9 cellular contexts compared by ENCODE assay signal in genomic region chr6:43143235-43144124, GRCh38. TPM values are rescaled to one million over a fixed set of nuclear protein-coding genes. Genes with fewer than 3 reads are reported as not detected.
DNase-seq lines count a peak whose midpoint lies in the region; ATAC-seq and TF ChIP-seq lines count a peak whose summit lies in the region.
"Had no signal": no experiment of that assay in that cellular context is flagged by ENCODE, and none has a peak within 500 bp of the region (broad histone marks: within the 10 kb centered on the region; RNA-seq: fewer than 3 reads in every experiment).

No MANE protein-coding gene starts in this region.

- peak overlapping the region; percentile 78 for H3K27ac ChIP-seq in HUES48 (ENCODE audit: low read depth, low read length)
- H3K27ac ChIP-seq in OCI-LY7 (ENCODE audit: low read depth, low read length, poor library complexity, severe bottlenecking), result no peak overlapping the region

- H3K36me3 ChIP-seq in HUES48 (ENCODE audit: control insufficient read depth, insufficient read depth, low read length) (peaks cover 37% of the 10 kb centered on the region), OCI-LY7 (ENCODE audit: insufficient read depth, low read length) (no peaks in the 10 kb centered on the region)

- 0 out of 2 replicates have a peak overlapping the region, but pooled peaks have one; percentile 15 for H3K9ac ChIP-seq in HUES48 (ENCODE audit: low read depth, low read length)

- no TSS peak for BruUV-seq in OCI-LY7 (replicated peaks; lab: Mats Ljungman, UMichigan)

- peak overlapping the region; percentile 50 for H2AFZ ChIP-seq in OCI-LY7 (ENCODE audit: low read length)

- H3K4me3 ChIP-seq in HUES48 (ENCODE audit: low read depth, low read length), result no peak overlapping the region
- H3K4me3 ChIP-seq in OCI-LY7 (ENCODE audit: low read depth, low read length, poor library complexity, severe bottlenecking), result no peak overlapping the region
- H3K4me3 ChIP-seq: BLaER1 treated with 17β-estradiol and CSF1 and Interleukin-3, amounts not matched to agents 10 nM and 100 nM had no signal

- no peaks in the 10 kb centered on the region for H3K9me2 ChIP-seq in OCI-LY7 (ENCODE audit: insufficient read depth, low read length)

- H3K4me1 ChIP-seq in HUES48 (ENCODE audit: control insufficient read depth, insufficient read depth, low read length) (peaks cover 6% of the 10 kb centered on the region), OCI-LY7 (ENCODE audit: insufficient read depth, low read length, poor library complexity, severe bottlenecking) (peaks cover 19% of the 10 kb centered on the region)

- H3K27me3 ChIP-seq in HUES48 (ENCODE audit: control insufficient read depth, insufficient read depth, low read length), result no peaks in the 10 kb centered on the region
- H3K27me3 ChIP-seq: BLaER1 treated with 17β-estradiol and CSF1 and Interleukin-3, amounts not matched to agents 10 nM and 100 nM had no signal

- DNase-seq in NCI-H1417 (lab: John Stamatoyannopoulos, UW), result peak; percentile 63 to 78 (median 76)
- no peak for DNase-seq in NCI-H1417 treated with DMSO at 0.1 percent for 48 hours (lab: John Stamatoyannopoulos, UW)
- peak; percentile 81 for DNase-seq in OCI-LY7 (ENCODE audit: low spot score)
- peak; percentile 81 for DNase-seq in activated T-cell treated with anti-CD3 and anti-CD28 coated beads, Interleukin-2, amount 50 U/mL, for 1 hour
- peak; percentile 88 for DNase-seq in myocyte (ENCODE audit: low read depth)
- peak; percentile 51 to 60 for DNase-seq in stimulated activated CD8-positive, alpha-beta memory T cell treated with anti-CD3 and anti-CD28 coated beads, Interleukin-7, amount 100 ng/mL, for 1 hour (ENCODE audit: low read depth in 2 of 2)

- intact Hi-C loops in OCI-LY7 (cut with micrococcal nuclease; ENCODE audit: unreplicated experiment), result loop anchor here (1.0 kb wide), 3 partner anchors 73 to 242 kb away; no protein-coding TSS in a partner anchor

- TF ChIP-seq CTCF in OCI-LY7 (conservative IDR thresholded peaks at IDR 0.05; ENCODE audit: low read length), result peak; percentile 96

- no peaks in the 10 kb centered on the region for H3K9me3 ChIP-seq in HUES48 (ENCODE audit: control insufficient read depth, insufficient read depth, low read length)
- H3K9me3 ChIP-seq in OCI-LY7 (ENCODE audit: low read length), result no peaks in the 10 kb centered on the region
- H3K9me3 ChIP-seq: BLaER1 treated with 17β-estradiol and CSF1 and Interleukin-3, amounts not matched to agents 10 nM and 100 nM had no signal

- H3K79me2 ChIP-seq in OCI-LY7 (ENCODE audit: insufficient read depth, low read depth, low read length), result no peaks in the 10 kb centered on the region

- POLR2A ChIA-PET in OCI-LY7 (lab: Charles Lee), result interaction anchor here (0.6 to 1.4 kb wide), 5 partner anchors 15 to 338 kb away, joined by 3 read pairs; no protein-coding TSS in a partner anchor

- H4K20me1 ChIP-seq in OCI-LY7 (ENCODE audit: insufficient read depth, low read length), result no peaks in the 10 kb centered on the region

- peak overlapping the region; percentile 25; the same call in 1 of the 2 replicates for H3K4me2 ChIP-seq in OCI-LY7 (ENCODE audit: low read length)

- CTCF ChIA-PET in OCI-LY7 (lab: Charles Lee; ENCODE audit: unreplicated experiment), result interaction anchor here (0.5 to 1.5 kb wide), 7 partner anchors 17 to 284 kb away, joined by 3 to 4 read pairs (median 4); partner anchors contain the start of genes ABCC10, KLHDC3 and PPP2R5D

- peak; percentile 90 for ATAC-seq in esophagus mucosa

RNA-seq across cellular contexts. Expression of gene SRF, which starts 27.6 kb away (rescaled TPM):
- 17.6 and 22.8 TPM in 2 replicates for total RNA-seq in OCI-LY7 (2014; rRNA removed; shearing (Covaris generic))
- total RNA-seq in OCI-LY7 (2022), result 23.1 and 24.2 TPM in 2 replicates
- total RNA-seq in esophagus mucosa, result 19.3 TPM
- total RNA-seq in myocyte, result 66.1 and 69.9 TPM in 2 replicates
- 38.2 TPM for polyA plus RNA-seq in myocyte (2012)

RNA-seq across cellular contexts. Expression of gene CUL9, which starts 38.5 kb away (rescaled TPM):
- total RNA-seq in OCI-LY7 (2014; rRNA removed; shearing (Covaris generic)), result 27.4 and 37.0 TPM in 2 replicates
- total RNA-seq in OCI-LY7 (2022), result 31.1 and 32.9 TPM in 2 replicates
- 23.6 TPM for total RNA-seq in esophagus mucosa
- 14.5 and 20.7 TPM in 2 replicates for total RNA-seq in myocyte
- 20.6 TPM for polyA plus RNA-seq in myocyte (2012)
